Comparison of ENCODE assay signal across 13 cellular contexts in the genomic region with DNA sequence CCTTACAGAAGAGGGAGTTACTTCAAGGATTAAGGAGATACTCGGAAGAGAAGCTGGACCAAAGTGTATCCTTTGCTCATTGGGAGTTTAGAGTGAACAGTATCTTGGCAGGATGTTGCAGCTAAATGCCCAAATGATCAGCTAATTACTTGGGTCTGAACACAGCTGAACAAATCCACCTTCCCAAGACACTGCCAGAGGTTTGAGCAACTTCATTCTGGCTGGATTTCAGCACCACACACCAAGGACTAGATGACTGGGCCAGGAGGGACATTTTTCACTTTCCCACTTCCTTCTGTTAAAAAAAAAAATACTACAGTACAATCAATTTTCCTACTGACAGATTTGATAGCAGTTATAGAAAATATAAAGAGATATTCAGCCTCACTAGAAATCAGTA.
DNase-seq lines count a peak whose midpoint lies in the region; FAIRE-seq and TF ChIP-seq lines count a peak whose summit lies in the region.
"Had no signal": no experiment of that assay in that cellular context is flagged by ENCODE, and none has a peak within 500 bp of the region (broad histone marks: within the 10 kb centered on the region; RNA-seq: fewer than 3 reads in every experiment).

No MANE protein-coding gene starts in this region.

- H3K27ac Mint-ChIP-seq in astrocyte (ENCODE audit: unreplicated experiment), result no peak overlapping the region
- no peak overlapping the region for H3K27ac Mint-ChIP-seq in CD4-positive, alpha-beta memory T cell
- H3K27ac Mint-ChIP-seq: CD4-positive, alpha-beta T cell; H9 had no signal

- intact Hi-C loops in CD4-positive, alpha-beta memory T cell (cut with micrococcal nuclease), result no loop called here

- POLR2A ChIA-PET in CD4-positive, alpha-beta memory T cell (lab: Charles Lee; ENCODE audit: partially characterized antibody), result no interaction called here

- H3K9me3 ChIP-seq in astrocyte (ENCODE audit: insufficient read depth, low read depth, low read length) (no peaks in the 10 kb centered on the region), right atrium auricular region (no peaks in the 10 kb centered on the region)
- H3K9me3 ChIP-seq in CD4-positive, alpha-beta memory T cell (ENCODE audit: control insufficient read depth in 1 of 2, low read length in 2 of 2), result no peaks in the 10 kb centered on the region

- no peaks in the 10 kb centered on the region for H3K4me1 Mint-ChIP-seq in astrocyte (ENCODE audit: low read depth, unreplicated experiment)
- no peaks in the 10 kb centered on the region for H3K4me1 Mint-ChIP-seq in CD4-positive, alpha-beta memory T cell
- H3K4me1 Mint-ChIP-seq: H9 had no signal

- no peak overlapping the region for H3K4me2 ChIP-seq in astrocyte (ENCODE audit: low read length)

- no peaks in the 10 kb centered on the region for H3K36me3 Mint-ChIP-seq in astrocyte (ENCODE audit: low read depth, unreplicated experiment)
- H3K36me3 Mint-ChIP-seq in CD4-positive, alpha-beta memory T cell, result no peaks in the 10 kb centered on the region

- H3K27me3 ChIP-seq in astrocyte (ENCODE audit: insufficient read depth, low read length) (no peaks in the 10 kb centered on the region), right atrium auricular region (no peaks in the 10 kb centered on the region)
- no peaks in the 10 kb centered on the region for H3K27me3 ChIP-seq in CD4-positive, alpha-beta memory T cell (ENCODE audit: insufficient read depth, low read length)

- H3K36me3 ChIP-seq in astrocyte (ENCODE audit: insufficient read depth, low read length) (no peaks in the 10 kb centered on the region), right atrium auricular region (no peaks in the 10 kb centered on the region)
- no peaks in the 10 kb centered on the region for H3K36me3 ChIP-seq in CD4-positive, alpha-beta memory T cell (ENCODE audit: insufficient read depth, low read length)

- H3K27ac ChIP-seq in astrocyte (ENCODE audit: low read depth, low read length), result no peak overlapping the region
- H3K27ac ChIP-seq in CD4-positive, alpha-beta memory T cell (ENCODE audit: low read depth, low read length), result no peak overlapping the region
- H3K27ac ChIP-seq in right atrium auricular region, result no peak overlapping the region

- no peak overlapping the region for H2AFZ ChIP-seq in astrocyte (ENCODE audit: low read depth, low read length)

- H3K27me3 Mint-ChIP-seq in astrocyte (ENCODE audit: low read depth, unreplicated experiment), result peaks cover 7% of the 10 kb centered on the region
- H3K27me3 Mint-ChIP-seq in CD4-positive, alpha-beta memory T cell, result peaks cover 3 to 6% of the 10 kb centered on the region in 2 donors
- H3K27me3 Mint-ChIP-seq: CD4-positive, alpha-beta T cell had no signal

- H3K9ac ChIP-seq in astrocyte (ENCODE audit: low read length), result no peak overlapping the region

- no peak for TF ChIP-seq CTCF in astrocyte (IDR thresholded peaks at IDR 0.05; ENCODE audit: insufficient read depth, low read depth, low read length)
- TF ChIP-seq CTCF in right atrium auricular region (IDR thresholded peaks at IDR 0.05), result no peak

- H3K9me3 Mint-ChIP-seq in astrocyte (ENCODE audit: unreplicated experiment), result peaks cover 2% of the 10 kb centered on the region
- H3K9me3 Mint-ChIP-seq in CD4-positive, alpha-beta memory T cell, result no peaks in the 10 kb centered on the region
- H3K9me3 Mint-ChIP-seq: CD4-positive, alpha-beta T cell had no signal

- CTCF ChIA-PET in CD4-positive, alpha-beta memory T cell (lab: Charles Lee; ENCODE audit: partially characterized antibody), result no interaction called here

- no peak overlapping the region for H3K4me3 Mint-ChIP-seq in astrocyte (ENCODE audit: unreplicated experiment)
- no peak overlapping the region for H3K4me3 Mint-ChIP-seq in CD4-positive, alpha-beta memory T cell
- H3K4me3 Mint-ChIP-seq: CD4-positive, alpha-beta T cell; H9 had no signal

- no peaks in the 10 kb centered on the region for H4K20me1 ChIP-seq in astrocyte (ENCODE audit: insufficient read depth, low read length)

- no peaks in the 10 kb centered on the region for H3K79me2 ChIP-seq in astrocyte (ENCODE audit: insufficient read depth, low read length)

- FAIRE-seq in astrocyte (lab: Jason Lieb, UNC), result peak; percentile 83
- FAIRE-seq: GM12878 had no signal

- H3K4me3 ChIP-seq in astrocyte (ENCODE audit: insufficient read depth, low read depth, low read length) (no peak overlapping the region), right atrium auricular region (no peak overlapping the region)
- H3K4me3 ChIP-seq in CD4-positive, alpha-beta memory T cell (ENCODE audit: low read length in 2 of 2), result no peak overlapping the region
- H3K4me3 ChIP-seq: GM12878 had no signal

- DNase-seq in NCI-H748 (lab: John Stamatoyannopoulos, UW; ENCODE audit: unreplicated experiment), result peak; percentile 67
- no peak for DNase-seq in NCI-H748 treated with DMSO at 0.1 percent for 48 hours (lab: John Stamatoyannopoulos, UW)
- peak; percentile 62 for DNase-seq in NCI-H2081 treated with DMSO at 0.1 percent for 48 hours (lab: John Stamatoyannopoulos, UW)
- DNase-seq in astrocyte (ENCODE audit: low read depth), result peak; percentile 3
- no peak for DNase-seq in CD4-positive, alpha-beta memory T cell
- no peak for DNase-seq in right atrium auricular region (ENCODE audit: low spot score)
- DNase-seq in midbrain (lab: John Stamatoyannopoulos, UW), result no peak
- DNase-seq: ACHN; C1 segment of cervical spinal cord; CD4-positive, alpha-beta T cell; GOT3; H9 had no signal

- H3K4me1 ChIP-seq in astrocyte (ENCODE audit: insufficient read depth, low read length) (no peaks in the 10 kb centered on the region), right atrium auricular region (no peaks in the 10 kb centered on the region)
- no peaks in the 10 kb centered on the region for H3K4me1 ChIP-seq in CD4-positive, alpha-beta memory T cell (ENCODE audit: insufficient read depth, low read length)

Comparison
In these comparisons a context has a peak if more than half of its experiments do, and no peak if none do; other contexts are left out.
1. DNase-seq: peak in NCI-H748 (single experiment), NCI-H2081 treated with DMSO at 0.1 percent for 48 hours (single experiment) and astrocyte (single experiment); none in NCI-H748 treated with DMSO at 0.1 percent for 48 hours (single experiment), CD4-positive, alpha-beta memory T cell (0 of 5), right atrium auricular region (single experiment) and midbrain (single experiment).